ENCODE assay signal across 1 cellular context in genomic region chr19:39516270-39516669, GRCh38.
TF ChIP-seq lines count a peak whose summit lies in the region.

No MANE protein-coding gene starts in this region.

TF ChIP-seq in HepG2, 621 proteins besides CTCF, POLR2A, EP300 and RAD21:
- TF ChIP-seq ZNF460 (CRISPR knock-in tag; IDR thresholded peaks at IDR 0.05; ENCODE audit: borderline replicate concordance) (0 out of 2 replicates have a peak, but pooled peaks have one; percentile 67), ZSCAN9 (CRISPR knock-in tag; IDR thresholded peaks at IDR 0.05; ENCODE audit: borderline replicate concordance) (no peak), ZNF326 (CRISPR knock-in tag; IDR thresholded peaks at IDR 0.05; ENCODE audit: borderline replicate concordance) (no peak), ELF3 (CRISPR knock-in tag; IDR thresholded peaks at IDR 0.05) (no peak), RFX1 (IDR thresholded peaks at IDR 0.05) (no peak), ARID2 (CRISPR knock-in tag; IDR thresholded peaks at IDR 0.05; ENCODE audit: borderline replicate concordance) (no peak), SETDB1 (CRISPR knock-in tag; IDR thresholded peaks at IDR 0.05; ENCODE audit: borderline replicate concordance) (no peak), ZFYVE20 (CRISPR knock-in tag; IDR thresholded peaks at IDR 0.05; ENCODE audit: borderline replicate concordance, low read depth) (no peak)
